8 cellular contexts compared by ENCODE assay signal in genomic region chr1:40507973-40508372, GRCh38. TPM values are rescaled to one million over a fixed set of nuclear protein-coding genes. Genes with fewer than 3 reads are reported as not detected.
A peak's percentile ranks its signal among the peaks of the same experiment; 100 is the strongest.
DNase-seq lines count a peak whose midpoint lies in the region; ATAC-seq and TF ChIP-seq lines count a peak whose summit lies in the region.

No MANE protein-coding gene starts in this region.

- TF ChIP-seq POLR2A in gastroesophageal sphincter (IDR thresholded peaks at IDR 0.05) = no peak

- H3K9ac ChIP-seq in GM23248 = peak overlapping the region; percentile 89

- TF ChIP-seq CTCF in WI38 (IDR thresholded peaks at IDR 0.05; ENCODE audit: low read depth, low read length) (no peak), gastroesophageal sphincter (IDR thresholded peaks at IDR 0.05) (no peak)

- H3K27ac ChIP-seq in GM23248 (peak overlapping the region; percentile 66), gastroesophageal sphincter (peak overlapping the region in 3 of 4 donors; percentile 83)

- 71 to 74% methylated on average over 6 of the region's 6 CpGs for WGBS in GM23248 (ENCODE audit: low coverage in 1 of 2, low lambda C conversion rate in 2 of 2, missing lambda C conversion rate in 2 of 2), 2 experiments
- WGBS in gastroesophageal sphincter (ENCODE audit: low coverage in 1 of 2), 2 donors = 61 to 64% methylated on average over 6 of the region's 6 CpGs

- no peaks in the 10 kb centered on the region for H3K9me2 ChIP-seq in GM23248 (ENCODE audit: insufficient read depth)

- H3K4me3 ChIP-seq in GM23248 = peak overlapping the region; percentile 92
- peak overlapping the region; percentile 77 for H3K4me3 ChIP-seq in WI38 (ENCODE audit: low read depth, low read length)
- peak overlapping the region; percentile 60 to 76 for H3K4me3 ChIP-seq in gastroesophageal sphincter
- peak overlapping the region; percentile 69 for H3K4me3 ChIP-seq in skeletal muscle cell (ENCODE audit: low read depth, low read length)

- DNase-seq in GM23248 (no peak), skeletal muscle cell (ENCODE audit: low read depth) (no peak), germinal center (ENCODE audit: low spot score) (no peak), iPS-NIHi7 (ENCODE audit: extremely low spot score) (no peak)
- DNase-seq in effector CD8-positive, alpha-beta T cell (lab: John Stamatoyannopoulos, UW) = no peak

- peaks cover 80% of the 10 kb centered on the region for H3K79me2 ChIP-seq in GM23248 (ENCODE audit: insufficient read depth)

- ATAC-seq in gastroesophageal sphincter (no peak), HG03439 (IDR thresholded peaks at IDR 0.05; ENCODE audit: unreplicated experiment) (no peak)

- peaks cover 5% of the 10 kb centered on the region; the same call in 1 of the 2 replicates for H3F3A ChIP-seq in GM23248 (ENCODE audit: insufficient read depth)

- H4K20me1 ChIP-seq in GM23248 (ENCODE audit: insufficient read depth) = no peaks in the 10 kb centered on the region

- H3K4me1 ChIP-seq in GM23248 (ENCODE audit: insufficient read depth) (0 out of 2 replicates have a peak, but pooled peaks cover 6% of the 10 kb centered on the region), gastroesophageal sphincter (peaks cover 0 to 21% (median 3%) of the 10 kb centered on the region in 3 donors)

- TF ChIP-seq EP300 in gastroesophageal sphincter (IDR thresholded peaks at IDR 0.05) = no peak

- H3K4me2 ChIP-seq in GM23248 (ENCODE audit: unreplicated experiment) = peak overlapping the region; percentile 96

- in situ Hi-C loops in GM23248 (cut with MboI) = no loop called here

- no peaks in the 10 kb centered on the region; the same call in none of the 2 replicates for H3K36me3 ChIP-seq in GM23248 (ENCODE audit: low read depth)
- peaks cover 0 to 14% of the 10 kb centered on the region in 2 donors for H3K36me3 ChIP-seq in gastroesophageal sphincter

- H3K27me3 ChIP-seq in GM23248 (replicated peaks; ENCODE audit: insufficient read depth) = no peaks in the 10 kb centered on the region
- H3K27me3 ChIP-seq in gastroesophageal sphincter = no peaks in the 10 kb centered on the region

- H3K9me3 ChIP-seq in GM23248 (ENCODE audit: low read depth) (no peaks in the 10 kb centered on the region), gastroesophageal sphincter (peaks cover 0 to 17% (median 0%) of the 10 kb centered on the region in 3 donors)

- peak overlapping the region; percentile 99 for H2AFZ ChIP-seq in GM23248

RNA-seq across cellular contexts. Expression of gene EXO5, which starts 0.6 kb away (rescaled TPM):
- 6.6 and 23.8 TPM in 2 replicates for total RNA-seq in GM23248 (2014; rRNA removed; shearing (Covaris generic))
- polyA plus RNA-seq in GM23248 (2016; fragmentation: Nextera tagmentation; extraction: Ambion mirVana) = 8.6 and 11.2 TPM in 2 replicates
- total RNA-seq in gastroesophageal sphincter = 1 to 10 TPM; 5.4 to 8.8 (median 8.0) TPM

RNA-seq across cellular contexts. Expression of gene ZNF684, which starts 23.5 kb away (rescaled TPM):
- total RNA-seq in GM23248 (2014; rRNA removed; shearing (Covaris generic)) = 6.2 and 9.1 TPM in 2 replicates
- polyA plus RNA-seq in GM23248 (2016; fragmentation: Nextera tagmentation; extraction: Ambion mirVana) = 2.8 and 3.3 TPM in 2 replicates
- 10 to 100 TPM in 1 of 4 donors, 1 to 10 TPM in 3; 2.3 to 11.5 (median 5.0) TPM for total RNA-seq in gastroesophageal sphincter

RNA-seq across cellular contexts. Expression of gene ZFP69, which starts 30.9 kb away (rescaled TPM):
- total RNA-seq in GM23248 (2014; rRNA removed; shearing (Covaris generic)) = 1.9 and 2.9 TPM in 2 replicates
- 2.5 and 3.8 TPM in 2 replicates for polyA plus RNA-seq in GM23248 (2016; fragmentation: Nextera tagmentation; extraction: Ambion mirVana)
- 1 to 10 TPM; 2.0 to 6.1 (median 4.2) TPM for total RNA-seq in gastroesophageal sphincter

RNA-seq across cellular contexts. Expression of gene ZFP69B, which starts 57.7 kb away (rescaled TPM):
- 3.0 and 4.2 TPM in 2 replicates for total RNA-seq in GM23248 (2014; rRNA removed; shearing (Covaris generic))
- polyA plus RNA-seq in GM23248 (2016; fragmentation: Nextera tagmentation; extraction: Ambion mirVana) = 3.7 and 3.9 TPM in 2 replicates
- total RNA-seq in gastroesophageal sphincter = 1 to 10 TPM in 2 of 4 donors, under 1 TPM in 1, not detected in 1; 0.54 to 1.4 (median 1.2) TPM
